ENCODE assay signal across 8 cellular contexts in genomic region chr3:45938858-45939257, GRCh38. TPM values are rescaled to one million over a fixed set of nuclear protein-coding genes. Genes with fewer than 3 reads are reported as not detected.
DNase-seq lines count a peak whose midpoint lies in the region; ATAC-seq, FAIRE-seq and TF ChIP-seq lines count a peak whose summit lies in the region.

No MANE protein-coding gene starts in this region.

- no peaks in the 10 kb centered on the region for H3K27me3 ChIP-seq in fibroblast of lung (ENCODE audit: control insufficient read depth, insufficient read depth, low read length)

- FAIRE-seq in RCC 7860 (lab: Jason Lieb, UNC), result no peak

- no peaks in the 10 kb centered on the region for H3K9me3 ChIP-seq in fibroblast of lung (ENCODE audit: control insufficient read depth, insufficient read depth, low read depth, low read length)

- TF ChIP-seq CTCF in GM12864 (IDR thresholded peaks at IDR 0.05; ENCODE audit: low read depth, low read length, missing control alignments) (peak; percentile 97), LNCAP (IDR thresholded peaks at IDR 0.05) (peak; percentile 91), fibroblast of lung (conservative IDR thresholded peaks at IDR 0.05 in 1 of 2, IDR thresholded peaks at IDR 0.05 in 1 of 2; ENCODE audit: low read depth in 1 of 2, low read length in 2 of 2) (peak; percentile 91 to 96), nephron (IDR thresholded peaks at IDR 0.05; ENCODE audit: unreplicated experiment in 3 of 3) (peak; percentile 82 to 85 (median 82))

- H3K4me1 Mint-ChIP-seq in nephron, result peaks cover 5% of the 10 kb centered on the region

- H3K27me3 Mint-ChIP-seq in nephron (ENCODE audit: low read depth), result no peaks in the 10 kb centered on the region

- DNase-seq in GM12864 (ENCODE audit: low read depth), result peak; percentile 82
- peak; percentile 55 for DNase-seq in RCC 7860 (ENCODE audit: low spot score)
- DNase-seq in activated T-cell treated with anti-CD3 and anti-CD28 coated beads, Interleukin-2, amount 50 U/mL, for 48 hours, result peak; percentile 85 to 90
- DNase-seq in fibroblast of lung (ENCODE audit: low read depth in 2 of 2), result peak; percentile 80 to 92
- peak; percentile 58 to 82 (median 70) for DNase-seq in stimulated activated naive CD4-positive, alpha-beta T cell (lab: John Stamatoyannopoulos, UW)

- H3K9me3 Mint-ChIP-seq in nephron, result no peaks in the 10 kb centered on the region

- no peaks in the 10 kb centered on the region for H3K4me1 ChIP-seq in fibroblast of lung (ENCODE audit: control insufficient read depth, extremely low read depth, insufficient read depth, low read length)

- H3K9ac ChIP-seq in fibroblast of lung (ENCODE audit: insufficient read depth, low read length), result no peak overlapping the region

- H3K36me3 ChIP-seq in fibroblast of lung (ENCODE audit: control insufficient read depth, insufficient read depth, low read length), result peaks cover 10% of the 10 kb centered on the region

- no peaks in the 10 kb centered on the region for H4K20me1 ChIP-seq in fibroblast of lung (ENCODE audit: control insufficient read depth, extremely low read depth, insufficient read depth, low read length)

- H3K27ac Mint-ChIP-seq in nephron, result no peak overlapping the region

- peaks cover 34% of the 10 kb centered on the region for H3K36me3 Mint-ChIP-seq in nephron (ENCODE audit: low read depth)

- H3K4me3 Mint-ChIP-seq in nephron, result no peak overlapping the region

- no peak overlapping the region for H3K4me2 ChIP-seq in fibroblast of lung (ENCODE audit: extremely low read depth, insufficient read depth, low read length)

- H3K4me3 ChIP-seq in GM12864 (ENCODE audit: low read depth, low read length) (no peak overlapping the region), fibroblast of lung (replicated peaks in 1 of 4; ENCODE audit: control extremely low read depth in 1 of 4, insufficient read depth in 1 of 4, low read depth in 3 of 4, low read length in 4 of 4) (no peak overlapping the region)

- no peak overlapping the region for H3K27ac ChIP-seq in fibroblast of lung (ENCODE audit: insufficient read depth, low read length)

- H3K79me2 ChIP-seq in fibroblast of lung (ENCODE audit: control insufficient read depth, insufficient read depth, low read length), result no peaks in the 10 kb centered on the region

- ATAC-seq in GM18873 (IDR thresholded peaks at IDR 0.05; ENCODE audit: low FRiP score, unreplicated experiment), result no peak

- no peak overlapping the region for H2AFZ ChIP-seq in fibroblast of lung (ENCODE audit: low read length)

RNA-seq across cellular contexts. Expression of gene CXCR6, which starts 4.4 kb away (rescaled TPM):
- not detected in 2 replicates for total RNA-seq in fibroblast of lung
- 0.02 TPM in 1 of 2 replicates, not detected in the other for polyA plus RNA-seq in fibroblast of lung
- polyA plus RNA-seq in fibroblast of lung (2012), result 0.05 and 0.15 TPM in 2 replicates
- not detected in 2 replicates for polyA minus RNA-seq in fibroblast of lung (ENCODE audit: low replicate concordance)

RNA-seq across cellular contexts. Expression of gene CCR9, which starts 52.5 kb away (rescaled TPM):
- total RNA-seq in fibroblast of lung, result not detected in 2 replicates
- not detected in 2 replicates for polyA plus RNA-seq in fibroblast of lung
- not detected in 2 replicates for polyA plus RNA-seq in fibroblast of lung (2012)
- not detected in 2 replicates for polyA minus RNA-seq in fibroblast of lung (ENCODE audit: low replicate concordance)

RNA-seq across cellular contexts. Expression of gene FYCO1, which starts 56.8 kb away (rescaled TPM):
- 48.0 and 82.2 TPM in 2 replicates for total RNA-seq in fibroblast of lung
- polyA plus RNA-seq in fibroblast of lung, result 19.2 and 24.8 TPM in 2 replicates
- polyA plus RNA-seq in fibroblast of lung (2012), result 27.1 and 28.8 TPM in 2 replicates
- polyA minus RNA-seq in fibroblast of lung (ENCODE audit: low replicate concordance), result 83.9 and 114 TPM in 2 replicates
